Comparison of ENCODE assay signal across 19 cellular contexts in the genomic region with DNA sequence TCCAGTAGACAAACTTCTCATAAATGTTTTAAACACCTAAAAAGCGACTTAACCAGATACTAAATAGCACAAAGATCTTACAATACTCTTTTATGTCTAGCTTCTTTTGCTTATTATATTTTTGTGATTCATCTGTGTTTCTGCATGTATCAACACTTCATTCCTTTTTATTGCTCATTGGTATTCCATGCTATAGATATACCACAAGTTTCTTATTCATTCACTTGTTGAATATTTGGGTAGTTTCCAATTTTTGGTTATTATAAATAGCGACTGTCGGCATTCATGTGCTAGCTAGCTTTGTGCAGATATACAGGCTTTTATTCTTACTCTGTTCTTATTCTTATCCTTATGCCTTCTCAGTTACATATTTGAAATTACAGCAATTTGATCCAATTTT. TPM values are rescaled to one million over a fixed set of nuclear protein-coding genes. Genes with fewer than 3 reads are reported as not detected.
DNase-seq lines count a peak whose midpoint lies in the region; ATAC-seq and TF ChIP-seq lines count a peak whose summit lies in the region.
"Had no signal": no experiment of that assay in that cellular context is flagged by ENCODE, and none has a peak within 500 bp of the region (broad histone marks: within the 10 kb centered on the region; RNA-seq: fewer than 3 reads in every experiment).

No MANE protein-coding gene starts in this region.

- no peak overlapping the region for H3K27ac Mint-ChIP-seq in activated T-helper 1 cell treated with anti-CD3 and anti-CD28 coated beads, Interleukin-12 subunit alpha, Interleukin-12 subunit beta, Interleukin-2, Interleukin-4 antibody, amounts not matched to agents 30 ng/mL and 10 ng/mL and 1 ng/mL, durations not matched to agents 14 hours and 24 hours and 36 hours

- no peak for TF ChIP-seq POLR2A in IMR-90 (IDR thresholded peaks at IDR 0.05; ENCODE audit: low read depth, low read length)

- H3K27ac ChIP-seq in IMR-90 (ENCODE audit: insufficient read depth, low read length) (no peak overlapping the region), epithelial cell of prostate (no peak overlapping the region)

- H3K14ac ChIP-seq in IMR-90 (replicated peaks; ENCODE audit: low read depth, low read length) = no peak overlapping the region

- H3K9me1 ChIP-seq in IMR-90 (ENCODE audit: insufficient read depth, low read length) = no peaks in the 10 kb centered on the region

- no peaks in the 10 kb centered on the region for H3K4me1 Mint-ChIP-seq in activated T-helper 1 cell treated with anti-CD3 and anti-CD28 coated beads, Interleukin-12 subunit alpha, Interleukin-12 subunit beta, Interleukin-2, Interleukin-4 antibody, amounts not matched to agents 30 ng/mL and 10 ng/mL and 1 ng/mL, durations not matched to agents 14 hours and 24 hours and 36 hours (ENCODE audit: low read depth)

- BruUV-seq in IMR-90 (replicated peaks; lab: Mats Ljungman, UMichigan) = no TSS peak

- no CpG with 5 or more reads among the region's 3 CpGs for WGBS in IMR-90 (ENCODE audit: extremely low coverage in 2 of 2, insufficient read length in 1 of 2), 2 experiments

- no peak overlapping the region for H2AFZ ChIP-seq in IMR-90 (replicated peaks; ENCODE audit: low read length, poor library complexity)

- no peak overlapping the region for H4K5ac ChIP-seq in IMR-90 (ENCODE audit: low read depth, low read length)

- H3K27me3 ChIP-seq in IMR-90 (ENCODE audit: control insufficient read depth, insufficient read depth, low read length) = no peaks in the 10 kb centered on the region
- H3K27me3 ChIP-seq: BE2C, MG63 had no signal

- H2BK120ac ChIP-seq in IMR-90 (ENCODE audit: low read depth, low read length) = no peak overlapping the region

- H4K91ac ChIP-seq in IMR-90 (ENCODE audit: insufficient read depth, low read depth, low read length) = no peak overlapping the region

- no peak overlapping the region for H3K18ac ChIP-seq in IMR-90 (ENCODE audit: low read depth, low read length)

- H3K4me3 Mint-ChIP-seq in activated T-helper 1 cell treated with anti-CD3 and anti-CD28 coated beads, Interleukin-12 subunit alpha, Interleukin-12 subunit beta, Interleukin-2, Interleukin-4 antibody, amounts not matched to agents 30 ng/mL and 10 ng/mL and 1 ng/mL, durations not matched to agents 14 hours and 24 hours and 36 hours = no peak overlapping the region

- in situ Hi-C loops in IMR-90 (cut with MboI; ENCODE audit: low sequenced_read_pairs) = no loop called here

- POLR2A ChIA-PET in IMR-90 (lab: Charles Lee; ENCODE audit: unreplicated experiment) = interaction anchor here (0.5 kb wide), 1 partner anchor 864 kb away, joined by 10 read pairs; a partner anchor contains a TSS

- H3K4me3 ChIP-seq in IMR-90 (ENCODE audit: insufficient read depth, low read depth, low read length) = no peak overlapping the region
- H3K4me3 ChIP-seq: K562, MG63 had no signal

- H3K27me3 Mint-ChIP-seq in activated T-helper 1 cell treated with anti-CD3 and anti-CD28 coated beads, Interleukin-12 subunit alpha, Interleukin-12 subunit beta, Interleukin-2, Interleukin-4 antibody, amounts not matched to agents 30 ng/mL and 10 ng/mL and 1 ng/mL, durations not matched to agents 14 hours and 24 hours and 36 hours (ENCODE audit: insufficient read depth) = peaks cover 2% of the 10 kb centered on the region

- H4K20me1 ChIP-seq in IMR-90 (ENCODE audit: insufficient read depth, low read length) = no peaks in the 10 kb centered on the region

- no peak for TF ChIP-seq RAD21 in IMR-90 (IDR thresholded peaks at IDR 0.05; ENCODE audit: low read length)

- no peak overlapping the region for H2AK5ac ChIP-seq in IMR-90 (ENCODE audit: low read depth, low read length)

- no peaks in the 10 kb centered on the region for H3K9me3 ChIP-seq in IMR-90 (ENCODE audit: control insufficient read depth, insufficient read depth, low read length)
- H3K9me3 ChIP-seq: BE2C, MG63 had no signal

- dilution Hi-C loops in IMR-90 (cut with HindIII; ENCODE audit: low sequenced_read_pairs, unreplicated experiment) = no loop called here

- H2BK5ac ChIP-seq in IMR-90 (ENCODE audit: low read depth, low read length, poor library complexity, severe bottlenecking) = no peak overlapping the region

- no peak overlapping the region for H4K8ac ChIP-seq in IMR-90 (ENCODE audit: low read depth in 2 of 2, low read length in 2 of 2)

- no peak overlapping the region for H2BK20ac ChIP-seq in IMR-90 (ENCODE audit: low read depth, low read length)

- H2BK15ac ChIP-seq in IMR-90 (ENCODE audit: low read depth, low read length) = no peak overlapping the region

- H3K36me3 ChIP-seq in IMR-90 (ENCODE audit: control insufficient read depth, insufficient read depth, low read length) = no peaks in the 10 kb centered on the region
- H3K36me3 ChIP-seq: BE2C, MG63 had no signal

- H3K36me3 Mint-ChIP-seq in activated T-helper 1 cell treated with anti-CD3 and anti-CD28 coated beads, Interleukin-12 subunit alpha, Interleukin-12 subunit beta, Interleukin-2, Interleukin-4 antibody, amounts not matched to agents 30 ng/mL and 10 ng/mL and 1 ng/mL, durations not matched to agents 14 hours and 24 hours and 36 hours (ENCODE audit: low read depth) = no peaks in the 10 kb centered on the region

- no peaks in the 10 kb centered on the region for H3K9me3 Mint-ChIP-seq in activated T-helper 1 cell treated with anti-CD3 and anti-CD28 coated beads, Interleukin-12 subunit alpha, Interleukin-12 subunit beta, Interleukin-2, Interleukin-4 antibody, amounts not matched to agents 30 ng/mL and 10 ng/mL and 1 ng/mL, durations not matched to agents 14 hours and 24 hours and 36 hours

- H3K56ac ChIP-seq in IMR-90 (ENCODE audit: extremely low read depth, insufficient read depth, low read length) = no peak overlapping the region

- no peak for TF ChIP-seq CTCF in IMR-90 (conservative IDR thresholded peaks at IDR 0.05; ENCODE audit: low read depth, low read length)

- ATAC-seq in IMR-90 (ENCODE audit: low read depth) = no peak; the same call in 1 of the 2 replicates
- no peak for ATAC-seq in GM21515 (IDR thresholded peaks at IDR 0.05; ENCODE audit: unreplicated experiment)
- ATAC-seq: K562 had no signal

- CTCF ChIA-PET in IMR-90 (lab: Yijun Ruan, JAX) = no interaction called here

- no peak overlapping the region for H2AK9ac ChIP-seq in IMR-90 (replicated peaks; ENCODE audit: low read depth, low read length, poor library complexity)

- no peaks in the 10 kb centered on the region for H3K79me1 ChIP-seq in IMR-90 (ENCODE audit: low read depth in 1 of 2, low read length in 2 of 2)

- no peak overlapping the region for H3K9ac ChIP-seq in IMR-90 (ENCODE audit: low read depth, low read length)

- intact Hi-C loops in IMR-90 (cut with micrococcal nuclease) = no loop called here
- intact Hi-C loops in activated T-helper 1 cell treated with anti-CD3 and anti-CD28 coated beads, Interleukin-12 subunit alpha, Interleukin-12 subunit beta, Interleukin-2, Interleukin-4 antibody, amounts not matched to agents 30 ng/mL and 10 ng/mL and 1 ng/mL, durations not matched to agents 14 hours and 24 hours and 36 hours (cut with micrococcal nuclease) = no loop called here

- DNase-seq in EL (peak; percentile 12), IMR-90 (peak; percentile 63), epithelial cell of prostate (ENCODE audit: low read depth, low spot score) (peak; percentile 26), non-pigmented ciliary epithelial cell (ENCODE audit: low read depth) (peak; percentile 23), NCI-H2171 treated with DMSO at 0.1 percent for 48 hours (lab: John Stamatoyannopoulos, UW) (no peak)
- no peak for DNase-seq in activated T-helper 1 cell treated with anti-CD3 and anti-CD28 coated beads, Interleukin-12 subunit alpha, Interleukin-12 subunit beta, Interleukin-2, Interleukin-4 antibody, amounts not matched to agents 30 ng/mL and 10 ng/mL and 1 ng/mL, durations not matched to agents 14 hours and 24 hours and 36 hours (ENCODE audit: low spot score)
- DNase-seq: BE2C, MG63, NCI-H1436, NCI-H1930, NCI-H226, NCI-H510A treated with DMSO at 0.1 percent for 48 hours, NCI-H748 treated with DMSO at 0.1 percent for 48 hours, SIG-M5, T-helper 1 cell had no signal

- no peak overlapping the region for H3K4me2 ChIP-seq in IMR-90 (ENCODE audit: low read depth, low read length)

- H3K23ac ChIP-seq in IMR-90 (ENCODE audit: low read depth, low read length) = no peak overlapping the region

- H3K4me1 ChIP-seq in IMR-90 (ENCODE audit: control insufficient read depth, insufficient read depth, low read length) = no peaks in the 10 kb centered on the region
- H3K4me1 ChIP-seq: BE2C had no signal

- no peak overlapping the region for H3K4ac ChIP-seq in IMR-90 (ENCODE audit: low read depth, low read length)

TF ChIP-seq in IMR-90, 13 proteins besides CTCF, POLR2A, EP300 and RAD21 (continues in another document):
- TF ChIP-seq MXI1 (IDR thresholded peaks at IDR 0.05; ENCODE audit: borderline replicate concordance, low read depth, low read length) (no peak), MAZ (IDR thresholded peaks at IDR 0.05; ENCODE audit: borderline replicate concordance, low read depth, low read length) (no peak), MAFK (IDR thresholded peaks at IDR 0.05; ENCODE audit: low read depth, low read length) (no peak), RCOR1 (IDR thresholded peaks at IDR 0.05; ENCODE audit: insufficient replicate concordance, low read length) (no peak), RFX5 (IDR thresholded peaks at IDR 0.05; ENCODE audit: low read depth, low read length) (no peak), NFE2L2 (IDR thresholded peaks at IDR 0.05; ENCODE audit: low read depth, low read length) (no peak), CEBPB (IDR thresholded peaks at IDR 0.05; ENCODE audit: low read depth, low read length) (no peak), BHLHE40 (IDR thresholded peaks at IDR 0.05; ENCODE audit: low read depth, low read length) (no peak), CHD1 (IDR thresholded peaks at IDR 0.05; ENCODE audit: low read depth, low read length) (no peak), FOS (IDR thresholded peaks at IDR 0.05; ENCODE audit: low read depth, low read length) (no peak)
- TF ChIP-seq, protein P1, sequence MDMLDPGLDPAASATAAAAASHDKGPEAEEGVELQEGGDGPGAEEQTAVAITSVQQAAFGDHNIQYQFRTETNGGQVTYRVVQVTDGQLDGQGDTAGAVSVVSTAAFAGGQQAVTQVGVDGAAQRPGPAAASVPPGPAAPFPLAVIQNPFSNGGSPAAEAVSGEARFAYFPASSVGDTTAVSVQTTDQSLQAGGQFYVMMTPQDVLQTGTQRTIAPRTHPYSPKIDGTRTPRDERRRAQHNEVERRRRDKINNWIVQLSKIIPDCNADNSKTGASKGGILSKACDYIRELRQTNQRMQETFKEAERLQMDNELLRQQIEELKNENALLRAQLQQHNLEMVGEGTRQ (IDR thresholded peaks at IDR 0.05; ENCODE audit: low read depth, low read length) = no peak

RNA-seq across cellular contexts. Expression of a gene that starts 50.0 kb away (rescaled TPM):
- total RNA-seq in IMR-90 (2012; rRNA removed) = 6.1 and 7.5 TPM in 2 replicates
- polyA plus RNA-seq in IMR-90 (2012; rRNA removed) = 7.6 and 10.6 TPM in 2 replicates
- polyA plus RNA-seq in IMR-90 (2012; cell fraction: cytosol; rRNA removed) = 4.6 and 11.3 TPM in 2 replicates
- polyA plus RNA-seq in IMR-90 (2012; cell fraction: nucleus; rRNA removed; ENCODE audit: low replicate concordance) = 6.4 and 25.4 TPM in 2 replicates
- 135 and 139 TPM in 2 replicates for total RNA-seq in activated T-helper 1 cell treated with anti-CD3 and anti-CD28 coated beads, Interleukin-12 subunit alpha, Interleukin-12 subunit beta, Interleukin-2, Interleukin-4 antibody, amounts not matched to agents 30 ng/mL and 10 ng/mL and 1 ng/mL, durations not matched to agents 14 hours and 24 hours and 36 hours
- total RNA-seq: A673 had no signal
- polyA plus RNA-seq: H1 had no signal

Comparison
In these comparisons a context has a peak if more than half of its experiments do, and no peak if none do; other contexts are left out.
1. DNase-seq: peak in EL (single experiment), IMR-90 (single experiment), epithelial cell of prostate (single experiment) and non-pigmented ciliary epithelial cell (single experiment); none in NCI-H2171 treated with DMSO at 0.1 percent for 48 hours (single experiment) and activated T-helper 1 cell treated with anti-CD3 and anti-CD28 coated beads, Interleukin-12 subunit alpha, Interleukin-12 subunit beta, Interleukin-2, Interleukin-4 antibody, amounts not matched to agents 30 ng/mL and 10 ng/mL and 1 ng/mL, durations not matched to agents 14 hours and 24 hours and 36 hours (single experiment).
2. RNA of a gene that starts 50.0 kb away (total RNA-seq): 135 to 139 TPM in activated T-helper 1 cell treated with anti-CD3 and anti-CD28 coated beads, Interleukin-12 subunit alpha, Interleukin-12 subunit beta, Interleukin-2, Interleukin-4 antibody, amounts not matched to agents 30 ng/mL and 10 ng/mL and 1 ng/mL, durations not matched to agents 14 hours and 24 hours and 36 hours; 6.1 to 7.5 TPM in IMR-90; every median in the first group is over 10 times any median in the second.